In genomic region chr5:93850311-93850710, GRCh38 we compare ENCODE assay signal across 23 cellular contexts.
"Had no signal": no experiment of that assay in that cellular context is flagged by ENCODE, and none has a peak within 500 bp of the region (broad histone marks: within the 10 kb centered on the region; RNA-seq: fewer than 3 reads in every experiment).

No MANE protein-coding gene starts in this region.

- H3K27me3 ChIP-seq: colonic mucosa, left lung, tibial artery had no signal

- H3K4me3 ChIP-seq: colonic mucosa, left lung, tibial artery had no signal

- H3K9me3 ChIP-seq: colonic mucosa, left lung had no signal

- ATAC-seq: activated naive CD8-positive, alpha-beta T cell treated with anti-CD3 and anti-CD28 coated beads, Interleukin-2, amount 50 U/mL, for 24 hours; left lung; stimulated activated naive CD8-positive, alpha-beta T cell treated with anti-CD3 and anti-CD28 coated beads, Interleukin-15, Interleukin-2, amounts not matched to agents 100 U/mL and 50 U/mL, for 24 hours had no signal

- H3K27ac ChIP-seq: colonic mucosa, epithelial cell of prostate, left lung, tibial artery had no signal

- H3K36me3 ChIP-seq: colonic mucosa had no signal

- H3K4me1 ChIP-seq: colonic mucosa, left lung, tibial artery had no signal

- DNase-seq: activated CD4-positive, CD25-positive, alpha-beta regulatory T cell treated with anti-CD3 and anti-CD28 coated beads, Interleukin-2, amount 50 U/mL, for 72 hours; activated CD8-positive, alpha-beta memory T cell treated with anti-CD3 and anti-CD28 coated beads for 24 hours; activated CD8-positive, alpha-beta memory T cell treated with anti-CD3 and anti-CD28 coated beads, Interleukin-2, amount 50 U/mL, for 48 hours; activated effector memory CD4-positive, alpha-beta T cell treated with Interleukin-2 at 50 U/mL for 16 hours; activated naive CD4-positive, alpha-beta T cell treated with anti-CD3 and anti-CD28 coated beads, Interleukin-2, amount 10 ng/mL, durations not matched to agents 7 days and 5 days; activated naive CD8-positive, alpha-beta T cell treated with anti-CD3 and anti-CD28 coated beads, Interleukin-2, amount 50 U/mL, for 24 hours; activated T-cell treated with anti-CD3 and anti-CD28 coated beads, Interleukin-2, amount 50 U/mL, for 48 hours; anterior cingulate cortex; central memory CD4-positive, alpha-beta T cell; colonic mucosa; endodermal cell; foreskin melanocyte; head of caudate nucleus; left lung; midbrain; nephron progenitor cell; occipital lobe; stimulated activated CD4-positive, alpha-beta T cell treated with anti-CD3 and anti-CD28 coated beads, Interleukin-2, amount 100 ng/mL, for 24 hours; stimulated activated naive CD8-positive, alpha-beta T cell treated with anti-CD3 and anti-CD28 coated beads, Interleukin-15, Interleukin-2, amounts not matched to agents 100 U/mL and 50 U/mL, for 24 hours; substantia nigra; T-helper 9 cell; tibial artery had no signal
